ENCODE assay signal across 23 cellular contexts in genomic region chr11:22577854-22578253, GRCh38.
"Had no signal": no experiment of that assay in that cellular context is flagged by ENCODE, and none has a peak within 500 bp of the region (broad histone marks: within the 10 kb centered on the region; RNA-seq: fewer than 3 reads in every experiment).

No MANE protein-coding gene starts in this region.

- H3K4me1 ChIP-seq: colonic mucosa, neural progenitor cell, right lobe of liver, tibial nerve had no signal

- H3K27ac ChIP-seq: colonic mucosa, dorsolateral prefrontal cortex, neural progenitor cell, right lobe of liver, skin epidermis, tibial nerve had no signal

- H3K27me3 ChIP-seq: colonic mucosa, dorsolateral prefrontal cortex, neural progenitor cell, right lobe of liver, tibial nerve had no signal

- DNase-seq: activated CD4-positive, alpha-beta memory T cell treated with anti-CD3 and anti-CD28 coated beads, Interleukin-2, amount 10 ng/mL, durations not matched to agents 7 days and 5 days; activated CD4-positive, alpha-beta T cell treated with anti-CD3 and anti-CD28 coated beads for 48 hours; activated CD4-positive, CD25-positive, alpha-beta regulatory T cell; activated effector memory CD4-positive, alpha-beta T cell treated with anti-CD3 and anti-CD28 coated beads, Interleukin-2, amount 50 U/mL, for 16 hours; activated naive CD4-positive, alpha-beta T cell treated with anti-CD3 and anti-CD28 coated beads, Interleukin-2, amount 10 ng/mL, durations not matched to agents 7 days and 5 days; activated T-cell treated with anti-CD3 and anti-CD28 coated beads, Interleukin-2, amount 50 U/mL, for 72 hours; amygdala; colonic mucosa; dorsolateral prefrontal cortex; effector memory CD8-positive, alpha-beta T cell; head of caudate nucleus; hypothalamus; left ventricle myocardium superior; mammary epithelial cell; naive thymus-derived CD8-positive, alpha-beta T cell; posterior cingulate gyrus; right lobe of liver; stimulated activated CD4-positive, alpha-beta T cell treated with anti-CD3 and anti-CD28 coated beads, Interleukin-1b, Interleukin-23, amount 100 ng/mL, for 48 hours; stimulated activated naive CD8-positive, alpha-beta T cell treated with anti-CD3 and anti-CD28 coated beads, Interleukin-15, amount 100 ng/mL, for 72 hours had no signal

- H3K4me2 ChIP-seq: neural progenitor cell had no signal

- ATAC-seq: activated T-cell treated with anti-CD3 and anti-CD28 coated beads, Interleukin-2, amount 50 U/mL, for 72 hours; effector memory CD8-positive, alpha-beta T cell; esophagus mucosa; left ventricle myocardium superior; naive thymus-derived CD8-positive, alpha-beta T cell; right lobe of liver; stimulated activated naive CD8-positive, alpha-beta T cell treated with anti-CD3 and anti-CD28 coated beads, Interleukin-15, amount 100 ng/mL, for 72 hours had no signal

- H3K4me3 ChIP-seq: colonic mucosa, dorsolateral prefrontal cortex, neural progenitor cell, right lobe of liver, skin epidermis, tibial nerve had no signal

- H3K36me3 ChIP-seq: colonic mucosa, neural progenitor cell, right lobe of liver, tibial nerve had no signal

- H3K9ac ChIP-seq: neural progenitor cell had no signal

- H2AFZ ChIP-seq: neural progenitor cell had no signal

- H3K9me3 ChIP-seq: colonic mucosa, right lobe of liver, tibial nerve had no signal
